ENCODE assay signal across 8 cellular contexts in genomic region chr19:45862564-45863334, GRCh38. TPM values are rescaled to one million over a fixed set of nuclear protein-coding genes. Genes with fewer than 3 reads are reported as not detected.
DNase-seq lines count a peak whose midpoint lies in the region; ATAC-seq and TF ChIP-seq lines count a peak whose summit lies in the region.

SYMPK (minus strand) TSS chr19:45863147; CDS start chr19:45854495, 8,652 bp downstream.

- H3K27ac Mint-ChIP-seq in immature natural killer cell: peak within 1 kb of the TSS; percentile 88 to 99 (median 95)

- H3K4me3 Mint-ChIP-seq in immature natural killer cell: peak within 1 kb of the TSS; percentile 92 to 97 (median 96)

- peaks cover 33 to 45% of the 10 kb centered on the region in 2 donors for H3K4me1 Mint-ChIP-seq in immature natural killer cell

- in situ Hi-C loops in GM18951 (cut with MboI; ENCODE audit: low sequenced_read_pairs, unreplicated experiment): no loop called here

- intact Hi-C loops in spleen (cut with DNase I; ENCODE audit: low total_unique reads): no loop called here

- peaks cover 8 to 15% (median 9%) of the 10 kb centered on the region in 3 donors for H3K27me3 Mint-ChIP-seq in immature natural killer cell (ENCODE audit: low read depth in 3 of 3)

- 0 to 1% (median 1%) methylated on average over 59 to 65 of the region's 65 CpGs for WGBS in spleen, 5 donors

- peak; percentile 84 for ATAC-seq in HG03196 (IDR thresholded peaks at IDR 0.05; ENCODE audit: unreplicated experiment)

- peak in 2 of 11 experiments; percentile 31 to 42 for TF ChIP-seq CTCF in spleen (IDR thresholded peaks at IDR 0.05 in 8 of 11, conservative IDR thresholded peaks at IDR 0.05 in 3 of 11)

- DNase-seq in AG08395 (ENCODE audit: low spot score) (peak; percentile 100), NCI-H345 treated with DMSO at 0.1 percent for 48 hours (lab: John Stamatoyannopoulos, UW; ENCODE audit: unreplicated experiment) (peak; percentile 91), immature natural killer cell (peak; percentile 98), spleen (peak; percentile 100)
- peak; percentile 93 to 98 (median 94) for DNase-seq in activated CD4-positive, CD25-positive, alpha-beta regulatory T cell (lab: John Stamatoyannopoulos, UW)
- DNase-seq in central memory CD4-positive, alpha-beta T cell: peak; percentile 99

- H3K36me3 ChIP-seq in spleen: peaks cover 0 to 38% (median 18%) of the 10 kb centered on the region in 6 donors

- H3K4me1 ChIP-seq in spleen: peaks cover 25 to 56% (median 39%) of the 10 kb centered on the region in 6 donors

- peak within 1 kb of the TSS; percentile 88 to 96 (median 94) for H3K27ac ChIP-seq in spleen

- TF ChIP-seq POLR2A in GM18951 (IDR thresholded peaks at IDR 0.05; ENCODE audit: extremely low read depth, insufficient read depth, insufficient read length) (peak; percentile 79), spleen (IDR thresholded peaks at IDR 0.05) (peak in 1 of 3 donors; percentile 78)

- H3K9me3 ChIP-seq in spleen: no peaks in the 10 kb centered on the region

- H3K27me3 ChIP-seq in spleen (replicated peaks in 1 of 7): peaks cover 0 to 28% (median 14%) of the 10 kb centered on the region in 7 donors

- peak within 1 kb of the TSS; percentile 86 to 99 (median 92) for H3K4me3 ChIP-seq in spleen

- H3K9me3 Mint-ChIP-seq in immature natural killer cell: no peaks in the 10 kb centered on the region

- peaks cover 0 to 9% (median 4%) of the 10 kb centered on the region in 3 donors for H3K36me3 Mint-ChIP-seq in immature natural killer cell

RNA-seq across cellular contexts. Expression of gene SYMPK, which starts in this region (rescaled TPM):
- polyA plus RNA-seq in immature natural killer cell (10 to 100 TPM in 1 of 3 donors, 1 to 10 TPM in 2; 2.1 to 14.6 (median 5.6) TPM), spleen (100 to 1,000 TPM in 2 of 3 donors, 10 to 100 TPM in 1; 60.3 to 148 (median 147) TPM)
- 100 to 1,000 TPM in 1 of 7 donors, 10 to 100 TPM in 6; 56.3 to 106 (median 75.1) TPM for total RNA-seq in spleen

Comparison
In these comparisons a context has a peak if more than half of its experiments do, and no peak if none do; other contexts are left out.
1. Peak in every context shown above with its lines: DNase-seq, ATAC-seq, H3K4me3 ChIP-seq and H3K27ac ChIP-seq.